Comparison of ENCODE assay signal across 2 cellular contexts in the genomic region with DNA sequence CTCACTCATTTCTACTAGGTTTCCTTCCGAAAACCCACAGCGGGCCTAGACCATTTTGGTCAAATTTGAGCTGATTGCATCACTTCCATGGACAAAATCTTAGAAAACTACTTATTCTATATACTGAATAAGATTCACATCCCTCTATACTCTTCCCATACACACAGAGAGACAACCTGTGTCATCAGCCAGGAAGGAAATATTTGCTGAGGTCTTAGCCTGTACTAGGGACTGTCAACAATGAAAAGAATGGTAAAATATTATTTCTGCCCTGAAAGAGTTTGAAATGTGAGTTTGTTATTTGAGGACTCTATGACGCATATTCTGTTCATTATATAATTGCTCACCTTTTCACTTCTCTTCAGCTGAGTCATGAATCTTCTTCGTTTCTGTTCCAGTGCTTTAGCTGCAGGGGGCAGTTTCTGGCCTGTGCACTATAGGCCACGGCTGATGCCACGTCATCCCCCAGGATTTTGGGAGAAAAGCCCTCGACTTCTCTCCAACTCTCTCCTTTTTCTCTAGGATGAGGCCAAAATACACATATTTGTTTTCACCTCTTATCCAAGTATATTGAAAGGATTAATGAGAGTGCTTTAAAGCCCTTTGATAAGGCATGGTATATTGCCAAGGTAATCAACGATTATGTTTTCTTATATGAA.
A peak's percentile ranks its signal among the peaks of the same experiment; 100 is the strongest.
TF ChIP-seq lines count a peak whose summit lies in the region.

No MANE protein-coding gene starts in this region.

TF ChIP-seq in A549, 52 proteins besides CTCF, POLR2A, EP300 and RAD21:
- no peak for TF ChIP-seq EHMT2 (IDR thresholded peaks at IDR 0.05; ENCODE audit: low read depth)
- no peak for TF ChIP-seq BHLHE40 (IDR thresholded peaks at IDR 0.05; ENCODE audit: low read depth, low read length)
- TF ChIP-seq NFE2L2 (conservative IDR thresholded peaks at IDR 0.05; ENCODE audit: low read length): no peak
- no peak for TF ChIP-seq MAFK (IDR thresholded peaks at IDR 0.05; ENCODE audit: partially characterized antibody)
- TF ChIP-seq GATA3 (IDR thresholded peaks at IDR 0.05; ENCODE audit: borderline replicate concordance): no peak
- TF ChIP-seq HDAC2 (IDR thresholded peaks at IDR 0.05): no peak
- no peak for TF ChIP-seq NPAS2 (CRISPR knock-in tag; IDR thresholded peaks at IDR 0.05; ENCODE audit: borderline replicate concordance)
TF ChIP-seq in A549: peak in this region for 0.

TF ChIP-seq in H1, 55 proteins besides CTCF, POLR2A, EP300 and RAD21:
- 0 out of 2 replicates have a peak, but pooled peaks have one; percentile 17 for TF ChIP-seq MAFK (IDR thresholded peaks at IDR 0.05; ENCODE audit: low read depth, low read length)
- TF ChIP-seq RBBP5 (IDR thresholded peaks at IDR 0.05; ENCODE audit: borderline replicate concordance, low read depth, low read length): no peak
TF ChIP-seq in H1: peak in this region for 1.
